27 cellular contexts compared by ENCODE assay signal in genomic region chr9:75289332-75289731, GRCh38.
"Had no signal": no experiment of that assay in that cellular context is flagged by ENCODE, and none has a peak within 500 bp of the region (broad histone marks: within the 10 kb centered on the region; RNA-seq: fewer than 3 reads in every experiment).

No MANE protein-coding gene starts in this region.

- H3K9me3 ChIP-seq: colonic mucosa, gastrocnemius medialis had no signal

- H3K36me3 ChIP-seq: colonic mucosa, esophagus muscularis mucosa, esophagus squamous epithelium, gastrocnemius medialis, gastroesophageal sphincter, heart left ventricle, heart right ventricle had no signal

- H3K27me3 ChIP-seq: colonic mucosa, dorsolateral prefrontal cortex, esophagus muscularis mucosa, esophagus squamous epithelium, foreskin keratinocyte, gastrocnemius medialis, gastroesophageal sphincter, heart left ventricle, heart right ventricle had no signal

- H3K27ac ChIP-seq: colonic mucosa, coronary artery, dorsolateral prefrontal cortex, epithelial cell of prostate, esophagus muscularis mucosa, esophagus squamous epithelium, foreskin keratinocyte, gastrocnemius medialis, gastroesophageal sphincter, heart left ventricle, heart right ventricle had no signal

- ATAC-seq: effector memory CD8-positive, alpha-beta T cell; foreskin keratinocyte; gastrocnemius medialis; gastroesophageal sphincter; heart left ventricle; heart right ventricle had no signal

- H3K4me3 ChIP-seq: colonic mucosa, coronary artery, dorsolateral prefrontal cortex, esophagus muscularis mucosa, esophagus squamous epithelium, gastrocnemius medialis, gastroesophageal sphincter, heart left ventricle, heart right ventricle had no signal

- FAIRE-seq: colon, endometrium, endothelial cell of umbilical vein, frontal cortex had no signal

- DNase-seq: colonic mucosa; cortex of kidney; dermis blood vessel endothelial cell; dorsolateral prefrontal cortex; effector CD4-positive, alpha-beta T cell; effector CD8-positive, alpha-beta T cell; effector memory CD4-positive, alpha-beta T cell; effector memory CD8-positive, alpha-beta T cell; endodermal cell; erythroblast; esophagus squamous epithelium; foreskin fibroblast; foreskin keratinocyte; foreskin melanocyte; gastrocnemius medialis; glutamatergic neuron; head of caudate nucleus; heart left ventricle; heart right ventricle had no signal

- H3K4me1 ChIP-seq: colonic mucosa, esophagus muscularis mucosa, esophagus squamous epithelium, foreskin keratinocyte, gastrocnemius medialis, gastroesophageal sphincter, heart left ventricle, heart right ventricle had no signal
